ENCODE assay signal across 1 cellular context in the genomic region with DNA sequence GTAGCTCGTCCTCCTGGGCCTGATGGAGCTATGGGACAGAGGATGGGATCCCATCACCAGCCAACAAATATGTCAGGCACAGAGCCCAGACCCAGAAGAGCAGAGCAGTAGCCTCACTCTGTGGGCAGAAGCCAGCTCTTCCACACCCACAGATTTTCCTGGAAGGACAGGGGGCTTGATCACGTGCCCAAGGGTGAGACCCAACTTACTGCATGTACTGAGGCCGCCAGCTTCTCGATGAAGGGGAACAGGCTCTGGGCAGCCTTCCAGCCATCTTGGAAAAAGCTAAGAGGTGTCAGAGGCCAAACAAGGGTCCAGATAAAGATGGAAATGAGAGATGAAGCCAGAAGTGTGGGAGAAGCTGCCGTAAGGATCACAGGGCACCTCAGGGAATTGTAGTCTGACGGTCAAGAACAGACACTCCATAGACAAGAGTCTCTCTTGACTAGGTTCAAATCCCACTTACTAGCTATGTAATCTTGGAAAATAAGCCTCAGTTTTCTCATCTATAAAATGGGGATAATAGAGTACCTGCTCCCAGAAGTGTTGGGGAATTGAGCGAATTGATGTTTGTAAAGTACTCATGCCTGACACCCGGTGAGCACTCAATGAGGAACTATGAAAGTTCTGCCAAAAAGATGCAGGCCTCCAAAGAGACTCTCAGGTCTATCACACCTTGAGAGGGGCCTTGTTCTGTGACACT.
A peak's percentile ranks its signal among the peaks of the same experiment; 100 is the strongest.
TF ChIP-seq lines count a peak whose summit lies in the region.

No MANE protein-coding gene starts in this region.

TF ChIP-seq in K562, 482 proteins besides CTCF, POLR2A, EP300 and RAD21:
- TF ChIP-seq RBM25 (IDR thresholded peaks at IDR 0.05; ENCODE audit: low read depth, low read length, severe bottlenecking) (peak; percentile 84), ADNP (tag; IDR thresholded peaks at IDR 0.05) (0 out of 2 replicates have a peak, but pooled peaks have one; percentile 59), USF2 (CRISPR knock-in tag; IDR thresholded peaks at IDR 0.05) (0 out of 2 replicates have a peak, but pooled peaks have one; percentile 6), BCOR (IDR thresholded peaks at IDR 0.05) (peak; percentile 72), KDM1A (IDR thresholded peaks at IDR 0.05) (peak in 1 of 2 experiments; percentile 35; a peak in 2 of 4 replicates), ASH1L (IDR thresholded peaks at IDR 0.05; ENCODE audit: borderline replicate concordance, low read depth, partially characterized antibody) (no peak)
